ENCODE assay signal across 26 cellular contexts in genomic region chr11:134678152-134678551, GRCh38.
"Had no signal": no experiment of that assay in that cellular context is flagged by ENCODE, and none has a peak within 500 bp of the region (broad histone marks: within the 10 kb centered on the region; RNA-seq: fewer than 3 reads in every experiment).

No MANE protein-coding gene starts in this region.

- H3K4me1 ChIP-seq: colonic mucosa had no signal

- H3K4me3 Mint-ChIP-seq: activated CD4-positive, alpha-beta memory T cell treated with anti-CD3 and anti-CD28 coated beads for 36 hours; activated CD4-positive, alpha-beta T cell treated with anti-CD3 and anti-CD28 coated beads for 36 hours; activated CD4-positive, alpha-beta T cell treated with anti-CD3 and anti-CD28 coated beads, Interleukin-2, amount 10 ng/mL, durations not matched to agents 24 days and 14 days; activated CD8-positive, alpha-beta T cell treated with anti-CD3 and anti-CD28 coated beads, Interleukin-2, amount 10 ng/mL, durations not matched to agents 7 days and 5 days; activated naive CD8-positive, alpha-beta T cell; activated T-cell treated with anti-CD3 and anti-CD28 coated beads, Interleukin-2, amount 50 U/mL, for 4 hours; activated T-helper 17 cell treated with anti-CD3 and anti-CD28 coated beads, Interleukin-2, amount 50 U/mL, for 72 hours; T-helper 17 cell; T-helper 2 cell treated with Interferon-gamma antibody and Interleukin-4, amounts not matched to agents 5 μg/mL and 100 μg/mL, for 36 hours had no signal

- H3K4me1 Mint-ChIP-seq: activated CD4-positive, alpha-beta T cell treated with anti-CD3 and anti-CD28 coated beads for 36 hours; activated CD4-positive, alpha-beta T cell treated with anti-CD3 and anti-CD28 coated beads, Interleukin-2, amount 10 ng/mL, durations not matched to agents 24 days and 14 days; activated T-helper 17 cell treated with anti-CD3 and anti-CD28 coated beads, Interleukin-2, amount 50 U/mL, for 72 hours; T-helper 17 cell had no signal

- H3K36me3 Mint-ChIP-seq: activated CD4-positive, alpha-beta memory T cell treated with anti-CD3 and anti-CD28 coated beads for 36 hours; activated naive CD8-positive, alpha-beta T cell had no signal

- H3K27ac ChIP-seq: brain microvascular endothelial cell, colonic mucosa, epithelial cell of prostate had no signal

- H3K36me3 ChIP-seq: brain microvascular endothelial cell, colonic mucosa had no signal

- H3K27me3 ChIP-seq: brain microvascular endothelial cell, colonic mucosa had no signal

- DNase-seq: activated CD4-positive, alpha-beta memory T cell treated with anti-CD3 and anti-CD28 coated beads for 36 hours; activated CD4-positive, alpha-beta T cell treated with anti-CD3 and anti-CD28 coated beads for 36 hours; activated CD4-positive, alpha-beta T cell treated with anti-CD3 and anti-CD28 coated beads, Interleukin-2, amount 10 ng/mL, durations not matched to agents 24 days and 14 days; activated CD4-positive, CD25-positive, alpha-beta regulatory T cell; activated CD4-positive, CD25-positive, alpha-beta regulatory T cell treated with anti-CD3 and anti-CD28 coated beads, Interleukin-2, amount 50 U/mL, for 72 hours; activated CD8-positive, alpha-beta T cell treated with anti-CD3 and anti-CD28 coated beads, Interleukin-2, amount 10 ng/mL, durations not matched to agents 7 days and 5 days; activated effector memory CD4-positive, alpha-beta T cell treated with Interleukin-2 at 50 U/mL for 16 hours; activated gamma-delta T cell treated with Interleukin-2 at 50 U/mL for 16 hours; activated naive CD4-positive, alpha-beta T cell treated with anti-CD3 and anti-CD28 coated beads, Interleukin-2, amount 50 U/mL, for 16 hours; activated naive CD4-positive, alpha-beta T cell treated with Interleukin-2 at 50 U/mL for 16 hours; activated T-cell treated with anti-CD3 and anti-CD28 coated beads, Interleukin-2, amount 50 U/mL, for 4 hours; amniotic stem cell; anterior cingulate cortex; brain microvascular endothelial cell; caudate nucleus; cerebellar nuclear complex; colonic mucosa; effector CD8-positive, alpha-beta T cell; foreskin fibroblast; T-helper 1 cell; T-helper 17 cell; T1000 had no signal

- H3K9me3 ChIP-seq: colonic mucosa had no signal

- H3K4me3 ChIP-seq: colonic mucosa had no signal

- ATAC-seq: activated CD4-positive, alpha-beta T cell treated with anti-CD3 and anti-CD28 coated beads for 36 hours; activated CD8-positive, alpha-beta T cell treated with anti-CD3 and anti-CD28 coated beads, Interleukin-2, amount 10 ng/mL, durations not matched to agents 7 days and 5 days; activated T-cell treated with anti-CD3 and anti-CD28 coated beads, Interleukin-2, amount 50 U/mL, for 4 hours; activated T-helper 17 cell treated with anti-CD3 and anti-CD28 coated beads, Interleukin-2, amount 50 U/mL, for 72 hours; T-helper 17 cell had no signal

- H3K27me3 Mint-ChIP-seq: activated CD4-positive, alpha-beta T cell treated with anti-CD3 and anti-CD28 coated beads, Interleukin-2, amount 10 ng/mL, durations not matched to agents 24 days and 14 days had no signal

- H3K27ac Mint-ChIP-seq: activated CD4-positive, alpha-beta memory T cell treated with anti-CD3 and anti-CD28 coated beads for 36 hours; activated CD4-positive, alpha-beta T cell treated with anti-CD3 and anti-CD28 coated beads for 36 hours; activated CD4-positive, alpha-beta T cell treated with anti-CD3 and anti-CD28 coated beads, Interleukin-2, amount 10 ng/mL, durations not matched to agents 24 days and 14 days; activated CD8-positive, alpha-beta T cell treated with anti-CD3 and anti-CD28 coated beads, Interleukin-2, amount 10 ng/mL, durations not matched to agents 7 days and 5 days; activated naive CD8-positive, alpha-beta T cell; activated T-helper 17 cell treated with anti-CD3 and anti-CD28 coated beads, Interleukin-2, amount 50 U/mL, for 72 hours; T-helper 17 cell; T-helper 2 cell treated with Interferon-gamma antibody and Interleukin-4, amounts not matched to agents 5 μg/mL and 100 μg/mL, for 36 hours had no signal

- H3K9me3 Mint-ChIP-seq: activated CD4-positive, alpha-beta memory T cell treated with anti-CD3 and anti-CD28 coated beads for 36 hours; activated CD4-positive, alpha-beta T cell treated with anti-CD3 and anti-CD28 coated beads, Interleukin-2, amount 10 ng/mL, durations not matched to agents 24 days and 14 days; activated T-cell treated with anti-CD3 and anti-CD28 coated beads, Interleukin-2, amount 50 U/mL, for 4 hours; activated T-helper 17 cell treated with anti-CD3 and anti-CD28 coated beads, Interleukin-2, amount 50 U/mL, for 72 hours; T-helper 2 cell treated with Interferon-gamma antibody and Interleukin-4, amounts not matched to agents 5 μg/mL and 100 μg/mL, for 36 hours had no signal
